ENCODE assay signal across 25 cellular contexts in the genomic region with DNA sequence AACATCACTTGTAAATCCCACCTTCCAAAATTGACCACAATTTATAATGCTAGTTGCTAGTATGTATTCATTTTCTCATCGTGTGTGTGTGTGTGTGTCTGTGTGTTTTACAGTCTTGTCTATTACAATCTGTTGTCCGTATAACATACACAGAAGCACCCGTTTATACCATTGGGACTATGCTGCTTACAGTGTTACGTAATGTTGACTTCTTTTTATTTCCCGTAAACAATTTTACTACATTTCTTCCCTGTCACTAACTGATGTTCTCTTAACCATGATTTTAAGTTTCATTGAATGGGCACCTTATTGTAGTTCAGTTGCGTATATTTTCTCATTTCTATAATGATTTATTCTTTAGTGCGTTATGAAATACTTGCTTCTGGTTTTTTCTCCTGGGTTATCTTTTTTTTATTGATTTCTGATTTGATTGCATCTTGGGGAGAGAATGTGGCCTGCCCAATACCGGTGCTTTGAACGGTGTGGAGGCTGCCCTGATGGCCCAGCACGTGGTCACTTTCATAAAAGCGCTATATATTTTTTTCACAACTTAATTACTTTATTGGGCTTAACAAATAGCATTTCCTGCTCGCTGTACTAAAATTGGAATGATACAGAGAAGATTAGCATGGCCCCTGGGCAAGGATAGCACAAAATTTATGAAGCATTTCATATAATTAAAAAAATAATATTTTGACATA.
"Had no signal": no experiment of that assay in that cellular context is flagged by ENCODE, and none has a peak within 500 bp of the region (broad histone marks: within the 10 kb centered on the region; RNA-seq: fewer than 3 reads in every experiment).

No MANE protein-coding gene starts in this region.

- H3K4me3 ChIP-seq: left ventricle myocardium inferior, lung, ovary, right atrium auricular region, skin epidermis, stomach, testis, thyroid gland, upper lobe of right lung had no signal

- ATAC-seq: naive thymus-derived CD4-positive, alpha-beta T cell; natural killer cell treated with Interleukin-12 subunit alpha and Interleukin-12 subunit beta and Interleukin-15 and Interleukin-18, amount 100 ng/mL, for 72 hours; sciatic nerve; stimulated activated naive B cell treated with anti-CD40 and anti-IgM and Interleukin-4, amounts not matched to agents 10 μg/mL and 1 μg/mL and 100 μg/mL, for 72 hours; stimulated activated naive CD8-positive, alpha-beta T cell treated with anti-CD3 and anti-CD28 coated beads, Interleukin-15, Interleukin-2, amounts not matched to agents 100 U/mL and 50 U/mL, for 24 hours; upper lobe of right lung had no signal

- H3K36me3 ChIP-seq: left ventricle myocardium inferior, ovary, right atrium auricular region, thyroid gland, upper lobe of right lung had no signal

- H3K27ac ChIP-seq: left ventricle myocardium inferior, ovary, right atrium auricular region, skin epidermis, stomach, testis, thyroid gland, upper lobe of right lung had no signal

- H3K9me3 ChIP-seq: testis, thyroid gland, upper lobe of right lung had no signal

- DNase-seq: hypothalamus; immature natural killer cell; kidney; left ventricle myocardium inferior; mesendoderm; naive thymus-derived CD4-positive, alpha-beta T cell; ovary; stimulated activated CD4-positive, alpha-beta T cell treated with anti-CD3 and anti-CD28 coated beads, Interleukin-12 subunit alpha, Interleukin-12 subunit beta, amount 100 ng/mL, for 4 hours; stimulated activated CD4-positive, alpha-beta T cell treated with anti-CD3 and anti-CD28 coated beads, Interleukin-15, amount 100 ng/mL, for 24 hours; stimulated activated CD4-positive, alpha-beta T cell treated with anti-CD3 and anti-CD28 coated beads, Interleukin-2, amount 100 ng/mL, for 24 hours; stimulated activated CD4-positive, alpha-beta T cell treated with anti-CD3 and anti-CD28 coated beads, Interleukin-4, amount 100 ng/mL, for 1 hour; stimulated activated naive B cell treated with anti-CD40 and anti-IgM and Interleukin-4, amounts not matched to agents 10 μg/mL and 1 μg/mL and 100 μg/mL, for 72 hours; stimulated activated naive CD8-positive, alpha-beta T cell treated with anti-CD3 and anti-CD28 coated beads, Interleukin-15, Interleukin-2, amounts not matched to agents 100 U/mL and 50 U/mL, for 24 hours; testis; thyroid gland; trophoblast cell; upper lobe of right lung had no signal

- H3K4me1 ChIP-seq: left ventricle myocardium inferior, right atrium auricular region, stomach, testis, thyroid gland, upper lobe of right lung had no signal

- FAIRE-seq: islet of Langerhans, kidney, urothelium cell line had no signal
